ENCODE assay signal across 1 cellular context in the genomic region with DNA sequence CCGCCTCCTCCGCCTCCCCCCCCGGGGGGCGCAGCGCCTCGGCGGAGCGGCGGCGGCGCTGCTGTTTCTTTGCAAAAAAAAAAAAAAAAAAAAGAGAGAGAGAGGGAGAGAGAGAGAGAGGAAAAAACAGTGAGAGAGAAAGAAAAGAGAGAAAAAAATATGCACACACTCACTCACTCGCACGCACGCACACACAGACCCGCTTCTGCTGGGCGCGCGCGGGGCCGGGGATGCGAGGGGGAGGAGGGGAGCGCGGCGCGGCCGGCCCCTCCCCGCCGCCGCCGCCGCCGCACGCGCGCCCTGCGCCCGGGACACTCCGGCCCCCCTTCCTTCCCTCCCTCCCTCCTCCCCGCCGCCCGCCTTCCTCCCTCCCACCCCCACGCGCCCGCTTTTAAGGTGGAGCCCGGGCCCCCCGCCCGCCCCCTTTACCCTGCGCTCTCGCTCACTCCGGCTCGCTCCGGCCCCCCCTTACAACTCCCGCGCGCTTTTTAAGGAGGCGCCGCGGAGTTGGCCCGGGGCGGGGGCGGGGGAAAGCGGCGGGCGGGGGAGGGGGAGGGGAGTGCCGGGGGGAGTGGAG.
A peak's percentile ranks its signal among the peaks of the same experiment; 100 is the strongest.
TF ChIP-seq lines count a peak whose summit lies in the region.

SAMD1 (minus strand) TSS at position 243 of the 577 bp plus-strand sequence.

TF ChIP-seq in K562, 482 proteins besides CTCF, POLR2A, EP300 and RAD21 (continued from another document and continues in another):
- TF ChIP-seq ZNF592 (IDR thresholded peaks at IDR 0.05) (no peak), CCAR2 (IDR thresholded peaks at IDR 0.05; ENCODE audit: low read depth, low read length) (no peak), SUPT5H (IDR thresholded peaks at IDR 0.05) (no peak), CBX8 (IDR thresholded peaks at IDR 0.05; ENCODE audit: borderline replicate concordance, extremely low read depth, low read depth, low read length, poor library complexity, severe bottlenecking) (no peak), POLR2B (IDR thresholded peaks at IDR 0.05; ENCODE audit: low read depth, partially characterized antibody) (no peak), U2AF2 (optimal IDR thresholded peaks at IDR 0.05; ENCODE audit: low read depth, low read length) (no peak), ELK1 (CRISPR knock-in tag; IDR thresholded peaks at IDR 0.05) (no peak), HIVEP1 (CRISPR knock-in tag; IDR thresholded peaks at IDR 0.05) (no peak), NCOA4 (IDR thresholded peaks at IDR 0.05; ENCODE audit: partially characterized antibody) (no peak), XRCC4 (IDR thresholded peaks at IDR 0.05; ENCODE audit: extremely low read depth, insufficient read depth, insufficient read length) (no peak), GABPB1 (CRISPR knock-in tag; IDR thresholded peaks at IDR 0.05) (no peak), FOXJ3 (CRISPR knock-in tag; IDR thresholded peaks at IDR 0.05) (no peak), BCL6 (CRISPR knock-in tag; IDR thresholded peaks at IDR 0.05) (no peak), ZNF232 (CRISPR knock-in tag; IDR thresholded peaks at IDR 0.05) (no peak), MCM7 (IDR thresholded peaks at IDR 0.05) (no peak), SRSF3 (IDR thresholded peaks at IDR 0.05; ENCODE audit: insufficient read depth, low read length) (no peak), MXI1 (IDR thresholded peaks at IDR 0.05; ENCODE audit: low read depth, low read length) (no peak), MTF1 (CRISPR knock-in tag; IDR thresholded peaks at IDR 0.05; ENCODE audit: borderline replicate concordance) (no peak), EGR1 (conservative IDR thresholded peaks at IDR 0.05) (no peak), NFIX (CRISPR knock-in tag; IDR thresholded peaks at IDR 0.05; ENCODE audit: low read depth) (no peak), ZNF197 (CRISPR knock-in tag; IDR thresholded peaks at IDR 0.05; ENCODE audit: low read depth) (0 out of 2 replicates have a peak, but pooled peaks have one; percentile 12), ZBTB7A (IDR thresholded peaks at IDR 0.05; ENCODE audit: borderline replicate concordance, control insufficient read depth, low read depth, low read length) (peak; percentile 13; the same call in 1 of the 2 replicates), FOXP1 (CRISPR knock-in tag; IDR thresholded peaks at IDR 0.05) (no peak), CREB3 (tag; conservative IDR thresholded peaks at IDR 0.05; ENCODE audit: low read depth) (no peak), GMEB1 (CRISPR knock-in tag; IDR thresholded peaks at IDR 0.05) (peak; percentile 39; the same call in 1 of the 2 replicates), CREB1 (IDR thresholded peaks at IDR 0.05) (no peak), CREB1 (CRISPR knock-in tag; IDR thresholded peaks at IDR 0.05) (no peak), RFX5 (IDR thresholded peaks at IDR 0.05; ENCODE audit: low read depth, low read length) (no peak), ZNF121 (CRISPR knock-in tag; conservative IDR thresholded peaks at IDR 0.05) (no peak), SMARCB1 (IDR thresholded peaks at IDR 0.05; ENCODE audit: insufficient read length, low read depth) (no peak), MTA1 (IDR thresholded peaks at IDR 0.05; ENCODE audit: borderline replicate concordance) (no peak), NELFE (IDR thresholded peaks at IDR 0.05; ENCODE audit: insufficient read depth, insufficient read length) (no peak), HMGN3 (IDR thresholded peaks at IDR 0.05; ENCODE audit: borderline replicate concordance, extremely low read depth, insufficient read length, low read depth, low read length) (peak; percentile 62), FOXK1 (CRISPR knock-in tag; IDR thresholded peaks at IDR 0.05; ENCODE audit: borderline replicate concordance) (no peak), CAMTA2 (CRISPR knock-in tag; conservative IDR thresholded peaks at IDR 0.05) (no peak), SREBF2 (CRISPR knock-in tag; IDR thresholded peaks at IDR 0.05) (no peak), FOXA3 (CRISPR knock-in tag; conservative IDR thresholded peaks at IDR 0.05 in 1 of 2, IDR thresholded peaks at IDR 0.05 in 1 of 2) (no peak), ZFP1 (CRISPR knock-in tag; IDR thresholded peaks at IDR 0.05) (no peak), SRSF9 (IDR thresholded peaks at IDR 0.05; ENCODE audit: borderline replicate concordance, low read depth, low read length) (no peak), ZNF24 (IDR thresholded peaks at IDR 0.05) (no peak), ZNF184 (CRISPR knock-in tag; IDR thresholded peaks at IDR 0.05) (no peak), RB1 (IDR thresholded peaks at IDR 0.05; ENCODE audit: low read depth) (0 out of 2 replicates have a peak, but pooled peaks have one; percentile 33)
- TF ChIP-seq, protein P1, sequence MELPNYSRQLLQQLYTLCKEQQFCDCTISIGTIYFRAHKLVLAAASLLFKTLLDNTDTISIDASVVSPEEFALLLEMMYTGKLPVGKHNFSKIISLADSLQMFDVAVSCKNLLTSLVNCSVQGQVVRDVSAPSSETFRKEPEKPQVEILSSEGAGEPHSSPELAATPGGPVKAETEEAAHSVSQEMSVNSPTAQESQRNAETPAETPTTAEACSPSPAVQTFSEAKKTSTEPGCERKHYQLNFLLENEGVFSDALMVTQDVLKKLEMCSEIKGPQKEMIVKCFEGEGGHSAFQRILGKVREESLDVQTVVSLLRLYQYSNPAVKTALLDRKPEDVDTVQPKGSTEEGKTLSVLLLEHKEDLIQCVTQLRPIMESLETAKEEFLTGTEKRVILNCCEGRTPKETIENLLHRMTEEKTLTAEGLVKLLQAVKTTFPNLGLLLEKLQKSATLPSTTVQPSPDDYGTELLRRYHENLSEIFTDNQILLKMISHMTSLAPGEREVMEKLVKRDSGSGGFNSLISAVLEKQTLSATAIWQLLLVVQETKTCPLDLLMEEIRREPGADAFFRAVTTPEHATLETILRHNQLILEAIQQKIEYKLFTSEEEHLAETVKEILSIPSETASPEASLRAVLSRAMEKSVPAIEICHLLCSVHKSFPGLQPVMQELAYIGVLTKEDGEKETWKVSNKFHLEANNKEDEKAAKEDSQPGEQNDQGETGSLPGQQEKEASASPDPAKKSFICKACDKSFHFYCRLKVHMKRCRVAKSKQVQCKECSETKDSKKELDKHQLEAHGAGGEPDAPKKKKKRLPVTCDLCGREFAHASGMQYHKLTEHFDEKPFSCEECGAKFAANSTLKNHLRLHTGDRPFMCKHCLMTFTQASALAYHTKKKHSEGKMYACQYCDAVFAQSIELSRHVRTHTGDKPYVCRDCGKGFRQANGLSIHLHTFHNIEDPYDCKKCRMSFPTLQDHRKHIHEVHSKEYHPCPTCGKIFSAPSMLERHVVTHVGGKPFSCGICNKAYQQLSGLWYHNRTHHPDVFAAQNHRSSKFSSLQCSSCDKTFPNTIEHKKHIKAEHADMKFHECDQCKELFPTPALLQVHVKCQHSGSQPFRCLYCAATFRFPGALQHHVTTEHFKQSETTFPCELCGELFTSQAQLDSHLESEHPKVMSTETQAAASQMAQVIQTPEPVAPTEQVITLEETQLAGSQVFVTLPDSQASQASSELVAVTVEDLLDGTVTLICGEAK (IDR thresholded peaks at IDR 0.05): no peak
- TF ChIP-seq, protein P1 (CRISPR knock-in tag; IDR thresholded peaks at IDR 0.05): no peak
- TF ChIP-seq, protein P2, sequence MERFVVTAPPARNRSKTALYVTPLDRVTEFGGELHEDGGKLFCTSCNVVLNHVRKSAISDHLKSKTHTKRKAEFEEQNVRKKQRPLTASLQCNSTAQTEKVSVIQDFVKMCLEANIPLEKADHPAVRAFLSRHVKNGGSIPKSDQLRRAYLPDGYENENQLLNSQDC (CRISPR knock-in tag; IDR thresholded peaks at IDR 0.05): no peak
- TF ChIP-seq, protein P3, sequence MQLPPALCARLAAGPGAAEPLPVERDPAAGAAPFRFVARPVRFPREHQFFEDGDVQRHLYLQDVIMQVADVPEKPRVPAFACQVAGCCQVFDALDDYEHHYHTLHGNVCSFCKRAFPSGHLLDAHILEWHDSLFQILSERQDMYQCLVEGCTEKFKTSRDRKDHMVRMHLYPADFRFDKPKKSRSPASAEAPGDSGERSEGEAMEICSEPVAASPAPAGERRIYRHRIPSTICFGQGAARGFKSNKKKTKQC (CRISPR knock-in tag; IDR thresholded peaks at IDR 0.05): no peak
